ENCODE assay signal across 2 cellular contexts in the genomic region with DNA sequence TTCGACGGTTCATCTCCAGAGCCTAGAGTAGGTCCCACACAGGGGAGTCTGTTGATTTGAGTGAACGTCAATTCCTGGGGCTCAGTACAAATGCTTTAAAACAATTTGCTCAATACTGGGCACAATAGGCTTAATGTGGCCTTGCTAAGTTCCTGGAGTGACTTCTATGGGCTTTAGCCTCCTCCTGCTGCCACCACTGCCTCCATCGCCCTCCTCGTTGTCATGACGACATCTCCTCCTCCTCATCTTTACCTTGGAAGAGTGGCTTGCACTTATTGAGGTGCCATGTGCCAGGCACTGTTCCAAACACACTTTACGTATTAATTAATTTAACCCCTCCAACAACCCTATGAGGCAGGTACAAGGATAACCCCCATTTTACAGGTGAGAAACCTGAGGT.
TF ChIP-seq lines count a peak whose summit lies in the region.

No MANE protein-coding gene starts in this region.

TF ChIP-seq in A549, 52 proteins besides CTCF, POLR2A, EP300 and RAD21:
- TF ChIP-seq, protein P1, sequence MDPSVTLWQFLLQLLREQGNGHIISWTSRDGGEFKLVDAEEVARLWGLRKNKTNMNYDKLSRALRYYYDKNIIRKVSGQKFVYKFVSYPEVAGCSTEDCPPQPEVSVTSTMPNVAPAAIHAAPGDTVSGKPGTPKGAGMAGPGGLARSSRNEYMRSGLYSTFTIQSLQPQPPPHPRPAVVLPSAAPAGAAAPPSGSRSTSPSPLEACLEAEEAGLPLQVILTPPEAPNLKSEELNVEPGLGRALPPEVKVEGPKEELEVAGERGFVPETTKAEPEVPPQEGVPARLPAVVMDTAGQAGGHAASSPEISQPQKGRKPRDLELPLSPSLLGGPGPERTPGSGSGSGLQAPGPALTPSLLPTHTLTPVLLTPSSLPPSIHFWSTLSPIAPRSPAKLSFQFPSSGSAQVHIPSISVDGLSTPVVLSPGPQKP (IDR thresholded peaks at IDR 0.05; ENCODE audit: low read depth, low read length), result no peak
- no peak for TF ChIP-seq HOXA7 (CRISPR knock-in tag; IDR thresholded peaks at IDR 0.05)
- TF ChIP-seq SREBF2 (IDR thresholded peaks at IDR 0.05), result no peak
- TF ChIP-seq ZC3H11A (IDR thresholded peaks at IDR 0.05), result no peak
- TF ChIP-seq JUN (IDR thresholded peaks at IDR 0.05), result no peak
- TF ChIP-seq NR3C1 (IDR thresholded peaks at IDR 0.05), result no peak
- no peak for TF ChIP-seq GATA3 (IDR thresholded peaks at IDR 0.05; ENCODE audit: borderline replicate concordance)
- no peak for TF ChIP-seq ZFP36 (IDR thresholded peaks at IDR 0.05; ENCODE audit: borderline replicate concordance, partially characterized antibody)
- TF ChIP-seq CHD4 (IDR thresholded peaks at IDR 0.05; ENCODE audit: borderline replicate concordance), result no peak
- TF ChIP-seq EHF (CRISPR knock-in tag; IDR thresholded peaks at IDR 0.05), result no peak
- no peak for TF ChIP-seq ESRRA (IDR thresholded peaks at IDR 0.05; ENCODE audit: borderline replicate concordance, low read length)
- no peak for TF ChIP-seq EHMT2 (IDR thresholded peaks at IDR 0.05; ENCODE audit: low read depth)
TF ChIP-seq in A549: peak in this region for 0.

TF ChIP-seq in H1, 55 proteins besides CTCF, POLR2A, EP300 and RAD21:
- TF ChIP-seq HDAC6 (IDR thresholded peaks at IDR 0.05; ENCODE audit: low read depth, low read length) (no peak), CTBP2 (IDR thresholded peaks at IDR 0.05; ENCODE audit: borderline replicate concordance, insufficient read depth, insufficient read length, low read length) (no peak), NANOG (IDR thresholded peaks at IDR 0.05; ENCODE audit: insufficient read depth, low read depth, low read length, poor library complexity, severe bottlenecking) (peak; percentile 4), SIN3A (conservative IDR thresholded peaks at IDR 0.05 in 1 of 2, IDR thresholded peaks at IDR 0.05 in 1 of 2; ENCODE audit: low read depth in 1 of 2, low read length in 2 of 2) (peak in 1 of 2 experiments; percentile 2; a peak in 1 of 4 replicates)
- TF ChIP-seq, protein P2, sequence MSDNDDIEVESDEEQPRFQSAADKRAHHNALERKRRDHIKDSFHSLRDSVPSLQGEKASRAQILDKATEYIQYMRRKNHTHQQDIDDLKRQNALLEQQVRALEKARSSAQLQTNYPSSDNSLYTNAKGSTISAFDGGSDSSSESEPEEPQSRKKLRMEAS (IDR thresholded peaks at IDR 0.05), result peak; percentile 46; the same call in 1 of the 2 replicates
